ENCODE assay signal across 1 cellular context in genomic region chr6:158751842-158752424, GRCh38.
TF ChIP-seq lines count a peak whose summit lies in the region.

No MANE protein-coding gene starts in this region.

TF ChIP-seq in SK-N-SH treated with all-trans-retinoic acid at 6 μM for 48 hours, 23 proteins besides CTCF, POLR2A, EP300 and RAD21 (continued from another document):
- no peak for TF ChIP-seq POU6F1 (CRISPR knock-in tag; IDR thresholded peaks at IDR 0.05; ENCODE audit: borderline replicate concordance, low read depth)
- no peak for TF ChIP-seq ZFP30 (CRISPR knock-in tag; IDR thresholded peaks at IDR 0.05)
- TF ChIP-seq ESRRG (CRISPR knock-in tag; IDR thresholded peaks at IDR 0.05), result no peak
- no peak for TF ChIP-seq ZNF70 (CRISPR knock-in tag; IDR thresholded peaks at IDR 0.05)
- TF ChIP-seq PATZ1 (CRISPR knock-in tag; IDR thresholded peaks at IDR 0.05; ENCODE audit: borderline replicate concordance), result no peak
- TF ChIP-seq GLIS3 (CRISPR knock-in tag; IDR thresholded peaks at IDR 0.05), result no peak
- no peak for TF ChIP-seq ARNTL (CRISPR knock-in tag; IDR thresholded peaks at IDR 0.05; ENCODE audit: borderline replicate concordance, low read depth)
- no peak for TF ChIP-seq TCF4 (CRISPR knock-in tag; IDR thresholded peaks at IDR 0.05; ENCODE audit: borderline replicate concordance)
- TF ChIP-seq ZFP3 (CRISPR knock-in tag; IDR thresholded peaks at IDR 0.05), result no peak
- no peak for TF ChIP-seq RARB (CRISPR knock-in tag; IDR thresholded peaks at IDR 0.05)
TF ChIP-seq in SK-N-SH treated with all-trans-retinoic acid at 6 μM for 48 hours: peak in this region for 0.
